In genomic region chr6:17869010-17869752, GRCh38 we compare ENCODE assay signal across 11 cellular contexts.
DNase-seq lines count a peak whose midpoint lies in the region; ATAC-seq and TF ChIP-seq lines count a peak whose summit lies in the region.
"Had no signal": no experiment of that assay in that cellular context is flagged by ENCODE, and none has a peak within 500 bp of the region (broad histone marks: within the 10 kb centered on the region; RNA-seq: fewer than 3 reads in every experiment).

No MANE protein-coding gene starts in this region.

- no peak for TF ChIP-seq EP300 in transverse colon (IDR thresholded peaks at IDR 0.05; ENCODE audit: low read depth)

- TF ChIP-seq CTCF in cardiac muscle cell (IDR thresholded peaks at IDR 0.05; ENCODE audit: low read depth, low read length) (no peak), transverse colon (IDR thresholded peaks at IDR 0.05) (no peak)

- H3K36me3 ChIP-seq in cardiac muscle cell (no peaks in the 10 kb centered on the region), transverse colon (no peaks in the 10 kb centered on the region)
- H3K36me3 ChIP-seq: right lobe of liver had no signal

- intact Hi-C loops in cardiac septum (cut with DNase I) (loop anchor here (5.0 kb wide), 3 partner anchors 48 to 118 kb away; partner anchors contain the start of gene KIF13A), transverse colon (cut with DNase I; ENCODE audit: low total_unique reads) (no loop called here), left colon (cut with DNase I, micrococcal nuclease) (loop anchor here in 1 of 2 donors (10.0 kb wide), 1 partner anchor 116 kb away; the partner anchor contains the start of gene KIF13A)

- no peak for ATAC-seq in left colon
- ATAC-seq: left lobe of liver had no signal

- H3K4me3 ChIP-seq in cardiac muscle cell (no peak overlapping the region), transverse colon (no peak overlapping the region)
- H3K4me3 ChIP-seq: right lobe of liver had no signal

- in situ Hi-C loops in transverse colon (cut with MboI; ENCODE audit: low pct_ligation_motif_present in 1 of 4, low pct_unique_long_range_greater_than_20kb in 1 of 4, low sequenced_read_pairs in 3 of 4), result no loop called here

- H3K27me3 ChIP-seq in cardiac muscle cell (no peaks in the 10 kb centered on the region), transverse colon (no peaks in the 10 kb centered on the region)
- H3K27me3 ChIP-seq: right lobe of liver had no signal

- DNase-seq in cardiac muscle cell (ENCODE audit: low read depth in 1 of 2, low spot score in 1 of 2), result no peak
- no peak for DNase-seq in cardiac septum (ENCODE audit: low spot score)
- DNase-seq in amniotic epithelial cell (ENCODE audit: low read depth), result peak; percentile 88
- DNase-seq in hippocampal formation (lab: John Stamatoyannopoulos, UW), result peak; percentile 27 to 72
- no peak for DNase-seq in transverse colon
- no peak for DNase-seq in NCI-H2029 treated with DMSO at 0.1 percent for 48 hours (lab: John Stamatoyannopoulos, UW)
- no peak for DNase-seq in left colon
- DNase-seq in activated naive CD4-positive, alpha-beta T cell (lab: John Stamatoyannopoulos, UW), result no peak
- DNase-seq: NCI-H526, right lobe of liver had no signal

- TF ChIP-seq POLR2A in transverse colon (IDR thresholded peaks at IDR 0.05), result no peak

- H3K4me1 ChIP-seq in cardiac muscle cell (ENCODE audit: low read depth), result peaks cover 16% of the 10 kb centered on the region
- H3K4me1 ChIP-seq in transverse colon, result peaks cover 14 to 61% (median 21%) of the 10 kb centered on the region in 4 donors

- 77% methylated on average over 3 to 6 of the region's 6 CpGs for whole genome bisulfite sequencing in transverse colon (ENCODE audit: low coverage in 1 of 2), 2 donors

- H3K27ac ChIP-seq in cardiac muscle cell, result peak overlapping the region; percentile 14
- peak overlapping the region in 3 of 4 donors; percentile 2 to 48 (median 43) for H3K27ac ChIP-seq in transverse colon
- H3K27ac ChIP-seq: right lobe of liver had no signal

- H3K9me3 ChIP-seq in cardiac muscle cell (ENCODE audit: low read depth) (no peaks in the 10 kb centered on the region), transverse colon (no peaks in the 10 kb centered on the region)
- H3K9me3 ChIP-seq: right lobe of liver had no signal

Comparison
In these comparisons a context has a peak if more than half of its experiments do, and no peak if none do; other contexts are left out.
1. DNase-seq: peak in amniotic epithelial cell (single experiment) and hippocampal formation (2 of 2); none in cardiac muscle cell (0 of 2), cardiac septum (single experiment), transverse colon (single experiment), NCI-H2029 treated with DMSO at 0.1 percent for 48 hours (single experiment), left colon (0 of 2) and activated naive CD4-positive, alpha-beta T cell (0 of 4).